ENCODE assay signal across 8 cellular contexts in genomic region chr15:84658080-84658787, GRCh38. TPM values are rescaled to one million over a fixed set of nuclear protein-coding genes. Genes with fewer than 3 reads are reported as not detected.
DNase-seq lines count a peak whose midpoint lies in the region; ATAC-seq and TF ChIP-seq lines count a peak whose summit lies in the region.

A gene with protein sequence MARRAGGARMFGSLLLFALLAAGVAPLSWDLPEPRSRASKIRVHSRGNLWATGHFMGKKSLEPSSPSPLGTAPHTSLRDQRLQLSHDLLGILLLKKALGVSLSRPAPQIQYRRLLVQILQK (minus strand): TSS chr15:84658199. CDS start chr15:84658152, 47 bp downstream.

- 0% methylated on average over 16 of the region's 61 CpGs for WGBS in right lobe of liver (ENCODE audit: insufficient coverage, low coverage, low lambda C conversion rate, missing lambda C conversion rate)

- H3K36me3 ChIP-seq in BE2C (no peaks in the 10 kb centered on the region), right lobe of liver (no peaks in the 10 kb centered on the region)

- ATAC-seq in HG03378 (IDR thresholded peaks at IDR 0.05; ENCODE audit: unreplicated experiment) (peak; percentile 38), right lobe of liver (peak; percentile 70 to 87 (median 74))

- H3K27me3 ChIP-seq in BE2C: no peaks in the 10 kb centered on the region
- no peaks in the 10 kb centered on the region for H3K27me3 ChIP-seq in right lobe of liver

- peak; percentile 60 for TF ChIP-seq CTCF in BE2C (IDR thresholded peaks at IDR 0.05; ENCODE audit: low read depth, low read length)
- peak; percentile 42 to 59 (median 58) for TF ChIP-seq CTCF in right lobe of liver (IDR thresholded peaks at IDR 0.05)

- H3K9me3 ChIP-seq in BE2C (no peaks in the 10 kb centered on the region), right lobe of liver (no peaks in the 10 kb centered on the region)

- H3K4me1 ChIP-seq in BE2C (peaks cover 8% of the 10 kb centered on the region), right lobe of liver (peaks cover 0 to 14% (median 0%) of the 10 kb centered on the region in 4 donors)

- intact Hi-C loops in right lobe of liver (cut with DNase I): loop anchor here in 1 of 2 donors (10.0 kb wide), 2 partner anchors 57 to 227 kb away; partner anchors contain the start of genes SEC11A and SLC28A1

- peak within 1 kb of the TSS; percentile 65 for H3K4me3 ChIP-seq in BE2C (ENCODE audit: low read depth, low read length)
- peak within 1 kb of the TSS; percentile 32 to 59 (median 55) for H3K4me3 ChIP-seq in right lobe of liver

- TF ChIP-seq POLR2A in GM19099 (IDR thresholded peaks at IDR 0.05; ENCODE audit: extremely low read depth, insufficient read length, low read depth) (peak; percentile 50), right lobe of liver (IDR thresholded peaks at IDR 0.05) (no peak)

- DNase-seq in BE2C (peak; percentile 96), NCI-H524 treated with DMSO at 0.1 percent for 48 hours (lab: John Stamatoyannopoulos, UW) (peak; percentile 73), dermis blood vessel endothelial cell (peak; percentile 79), right lobe of liver (peak; percentile 83 to 87 (median 86))
- peak; percentile 72 to 77 for DNase-seq in activated CD4-positive, alpha-beta T cell treated with anti-CD3 and anti-CD28 coated beads, Interleukin-2, amount 50 U/mL, for 4 hours
- DNase-seq in stimulated activated CD4-positive, alpha-beta T cell treated with anti-CD3 and anti-CD28 coated beads, Interleukin-4, amount 100 ng/mL, for 4 hours: peak; percentile 77 to 82

- peak within 1 kb of the TSS; percentile 20 to 71 (median 51) for H3K27ac ChIP-seq in right lobe of liver

RNA-seq across cellular contexts. Expression of the gene that starts here (rescaled TPM):
- 6.4 TPM for polyA plus RNA-seq in BE2C (2012; ENCODE audit: insufficient read depth, insufficient read length, low read depth)
- total RNA-seq in dermis blood vessel endothelial cell (4.4 and 4.6 TPM in 2 replicates), right lobe of liver (1 to 10 TPM in 4 of 6 experiments, under 1 TPM in 2; 0.76 to 3.8 (median 1.7) TPM)

Comparison
In these comparisons a context has a peak if more than half of its experiments do, and no peak if none do; other contexts are left out.
1. Peak in every context shown above with its lines: DNase-seq, ATAC-seq, H3K4me3 ChIP-seq and H3K27ac ChIP-seq.